37 cellular contexts compared by ENCODE assay signal in the genomic region with DNA sequence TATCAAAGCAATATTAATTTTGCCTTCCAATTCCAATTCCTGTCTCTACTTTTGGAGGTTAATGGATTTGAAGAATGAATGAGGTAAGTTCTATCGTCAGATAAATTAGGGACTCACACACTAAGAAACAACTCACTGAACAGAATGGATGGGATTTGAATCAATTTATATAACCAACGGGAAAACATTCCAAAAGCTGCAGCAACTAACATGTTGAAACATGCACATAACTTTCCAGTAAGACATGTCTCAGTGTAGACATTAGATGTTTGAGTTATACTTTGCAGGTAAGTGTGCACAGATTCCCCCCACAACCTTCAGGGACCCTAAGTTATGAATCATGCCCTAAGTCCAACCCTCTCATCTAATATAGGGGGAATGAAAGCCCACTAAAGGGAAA. TPM values are rescaled to one million over a fixed set of nuclear protein-coding genes. Genes with fewer than 3 reads are reported as not detected.
"Had no signal": no experiment of that assay in that cellular context is flagged by ENCODE, and none has a peak within 500 bp of the region (broad histone marks: within the 10 kb centered on the region; RNA-seq: fewer than 3 reads in every experiment).

No MANE protein-coding gene starts in this region.

- H3K9me3 ChIP-seq: adrenal gland, body of pancreas had no signal

- FAIRE-seq: TTC549 had no signal

- H3K4me1 ChIP-seq: adrenal gland had no signal

- H3K36me3 ChIP-seq: adrenal gland, brain microvascular endothelial cell had no signal

- H3K27me3 ChIP-seq: body of pancreas, brain microvascular endothelial cell had no signal

- DNase-seq: activated B cell treated with CpG ODN at 0.5 μM for 24 hours; activated CD4-positive, alpha-beta memory T cell treated with anti-CD3 and anti-CD28 coated beads for 36 hours; activated CD4-positive, alpha-beta T cell treated with anti-CD3 and anti-CD28 coated beads for 4 hours; activated CD4-positive, alpha-beta T cell treated with anti-CD3 and anti-CD28 coated beads, Interleukin-2, amount 10 ng/mL, durations not matched to agents 24 days and 14 days; activated CD4-positive, alpha-beta T cell treated with anti-CD3 and anti-CD28 coated beads, Interleukin-2, amount 50 U/mL, for 1 hour; activated CD4-positive, alpha-beta T cell treated with anti-CD3 and anti-CD28 coated beads, Interleukin-2, amount 50 U/mL, for 4 hours; activated CD4-positive, CD25-positive, alpha-beta regulatory T cell treated with anti-CD3 and anti-CD28 coated beads, Interleukin-2, amount 50 U/mL, for 72 hours; activated CD8-positive, alpha-beta memory T cell treated with anti-CD3 and anti-CD28 coated beads, Interleukin-2, amount 50 U/mL, for 4 hours; activated CD8-positive, alpha-beta T cell treated with anti-CD3 and anti-CD28 coated beads for 36 hours; activated effector memory CD4-positive, alpha-beta T cell treated with anti-CD3 and anti-CD28 coated beads, Interleukin-2, amount 50 U/mL, for 16 hours; activated gamma-delta T cell treated with Interleukin-2 at 50 U/mL for 16 hours; activated naive CD4-positive, alpha-beta T cell; activated naive CD4-positive, alpha-beta T cell treated with anti-CD3 and anti-CD28 coated beads for 36 hours; activated naive CD4-positive, alpha-beta T cell treated with anti-CD3 and anti-CD28 coated beads, Interleukin-2, amount 50 U/mL, for 16 hours; activated naive CD8-positive, alpha-beta T cell treated with anti-CD3 and anti-CD28 coated beads for 36 hours; activated T-cell treated with anti-CD3 and anti-CD28 coated beads for 4 hours; activated T-cell treated with anti-CD3 and anti-CD28 coated beads, Interleukin-2, amount 50 U/mL, for 1 hour; activated T-cell treated with anti-CD3 and anti-CD28 coated beads, Interleukin-2, amount 50 U/mL, for 4 hours; activated T-cell treated with anti-CD3 and anti-CD28 coated beads, Interleukin-2, amount 50 U/mL, for 72 hours; adrenal gland; amniotic stem cell; aorta; body of pancreas; brain microvascular endothelial cell; central memory CD4-positive, alpha-beta T cell; T-helper 1 cell; T-helper 2 cell; T-helper 9 cell had no signal

- H3K27ac ChIP-seq: adrenal gland, body of pancreas, brain microvascular endothelial cell, VCaP had no signal

- H3K4me3 ChIP-seq: adrenal gland, body of pancreas had no signal

- ATAC-seq: activated CD8-positive, alpha-beta T cell treated with anti-CD3 and anti-CD28 coated beads for 36 hours; activated naive CD4-positive, alpha-beta T cell treated with anti-CD3 and anti-CD28 coated beads, Interleukin-2, amount 50 U/mL, for 72 hours; activated T-cell treated with anti-CD3 and anti-CD28 coated beads, Interleukin-2, amount 50 U/mL, for 4 hours; activated T-cell treated with anti-CD3 and anti-CD28 coated beads, Interleukin-2, amount 50 U/mL, for 72 hours; activated T-helper 17 cell treated with anti-CD3 and anti-CD28 coated beads, Interleukin-2, amount 50 U/mL, for 72 hours; body of pancreas had no signal

RNA-seq across cellular contexts. Expression of gene TFDP3, which starts 34.3 kb away (rescaled TPM):
- total RNA-seq: activated B cell treated with CpG ODN at 0.5 μM for 24 hours; activated CD4-positive, alpha-beta memory T cell treated with anti-CD3 and anti-CD28 coated beads for 36 hours; activated CD4-positive, alpha-beta T cell treated with anti-CD3 and anti-CD28 coated beads, Interleukin-2, amount 10 ng/mL, durations not matched to agents 24 days and 14 days; activated CD8-positive, alpha-beta memory T cell treated with anti-CD3 and anti-CD28 coated beads for 36 hours; activated CD8-positive, alpha-beta T cell treated with anti-CD3 and anti-CD28 coated beads for 36 hours; activated naive CD4-positive, alpha-beta T cell treated with anti-CD3 and anti-CD28 coated beads for 36 hours; activated naive CD8-positive, alpha-beta T cell treated with anti-CD3 and anti-CD28 coated beads for 36 hours; activated T-cell treated with anti-CD3 and anti-CD28 coated beads, Interleukin-2, amount 50 U/mL, for 4 hours; activated T-cell treated with anti-CD3 and anti-CD28 coated beads, Interleukin-2, amount 50 U/mL, for 72 hours; activated T-helper 1 cell treated with anti-CD3 and anti-CD28 coated beads, Interleukin-12 subunit alpha, Interleukin-12 subunit beta, Interleukin-2, Interleukin-4 antibody, amounts not matched to agents 30 ng/mL and 10 ng/mL and 1 ng/mL, durations not matched to agents 14 hours and 24 hours and 36 hours; activated T-helper 17 cell treated with anti-CD3 and anti-CD28 coated beads, Interleukin-2, amount 50 U/mL, for 72 hours; adrenal gland; aorta; astrocyte; body of pancreas; cardiac septum; cerebellum had no signal
- polyA plus RNA-seq: adrenal gland, aorta had no signal
